ENCODE assay signal across 1 cellular context in the genomic region with DNA sequence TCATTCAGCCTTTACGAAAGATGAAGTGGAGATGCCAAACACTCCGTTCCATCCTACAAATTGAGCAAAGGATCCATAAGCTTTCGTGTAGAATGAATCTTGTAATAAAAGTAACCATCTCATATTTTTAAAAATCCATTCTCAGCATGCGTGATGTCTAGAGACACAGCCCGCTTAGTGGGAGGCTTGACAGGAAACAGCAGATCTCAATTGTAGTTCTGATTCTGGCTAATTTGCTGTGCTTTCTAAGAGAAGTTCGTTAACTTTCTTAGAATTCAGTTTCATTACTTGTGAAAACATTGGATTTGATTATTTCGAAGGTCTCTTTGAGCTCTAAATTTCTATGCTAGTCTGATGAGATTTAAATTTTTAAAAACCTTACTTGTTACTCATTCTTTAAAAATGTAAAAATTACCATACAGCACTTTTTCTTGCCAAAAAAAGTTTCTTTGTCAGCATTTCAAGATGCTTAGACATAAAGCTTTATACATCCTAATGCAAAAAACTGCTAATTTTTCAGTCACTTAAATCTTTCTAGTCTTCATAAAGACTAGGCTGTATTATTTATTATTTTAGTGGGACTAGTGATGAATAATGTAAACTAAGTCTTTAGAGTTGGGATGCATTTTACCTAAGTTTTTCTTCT.
TF ChIP-seq lines count a peak whose summit lies in the region.

No MANE protein-coding gene starts in this region.

TF ChIP-seq in IMR-90, 13 proteins besides CTCF, POLR2A, EP300 and RAD21:
- TF ChIP-seq CEBPB (IDR thresholded peaks at IDR 0.05; ENCODE audit: low read depth, low read length) = no peak
- TF ChIP-seq MAFK (IDR thresholded peaks at IDR 0.05; ENCODE audit: low read depth, low read length) = peak; percentile 78
- no peak for TF ChIP-seq BHLHE40 (IDR thresholded peaks at IDR 0.05; ENCODE audit: low read depth, low read length)
- TF ChIP-seq RCOR1 (IDR thresholded peaks at IDR 0.05; ENCODE audit: insufficient replicate concordance, low read length) = no peak
